ENCODE assay signal across 1 cellular context in the genomic region with DNA sequence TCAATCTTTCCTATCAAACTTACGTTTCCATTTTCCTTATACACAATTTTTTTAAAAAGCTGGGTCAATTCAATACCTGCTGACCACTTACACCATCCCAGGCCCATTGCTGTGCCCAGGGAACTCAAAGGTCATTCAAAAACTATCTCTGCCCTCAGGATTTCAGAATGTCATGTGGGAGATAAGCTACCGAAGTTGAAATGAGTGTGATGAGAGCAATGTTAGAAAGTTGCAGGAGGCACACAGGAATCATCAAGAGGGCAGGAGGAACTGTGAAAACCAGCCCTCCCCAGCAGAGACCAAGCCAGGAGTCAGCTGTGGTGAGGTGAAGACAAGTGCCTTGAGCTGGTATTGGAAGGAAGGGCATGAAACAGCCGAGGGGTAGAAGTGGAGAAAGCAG.
A peak's percentile ranks its signal among the peaks of the same experiment; 100 is the strongest.
TF ChIP-seq lines count a peak whose summit lies in the region.

No MANE protein-coding gene starts in this region.

TF ChIP-seq in HepG2, 621 proteins besides CTCF, POLR2A, EP300 and RAD21 (continued from another document):
- TF ChIP-seq, protein P1, sequence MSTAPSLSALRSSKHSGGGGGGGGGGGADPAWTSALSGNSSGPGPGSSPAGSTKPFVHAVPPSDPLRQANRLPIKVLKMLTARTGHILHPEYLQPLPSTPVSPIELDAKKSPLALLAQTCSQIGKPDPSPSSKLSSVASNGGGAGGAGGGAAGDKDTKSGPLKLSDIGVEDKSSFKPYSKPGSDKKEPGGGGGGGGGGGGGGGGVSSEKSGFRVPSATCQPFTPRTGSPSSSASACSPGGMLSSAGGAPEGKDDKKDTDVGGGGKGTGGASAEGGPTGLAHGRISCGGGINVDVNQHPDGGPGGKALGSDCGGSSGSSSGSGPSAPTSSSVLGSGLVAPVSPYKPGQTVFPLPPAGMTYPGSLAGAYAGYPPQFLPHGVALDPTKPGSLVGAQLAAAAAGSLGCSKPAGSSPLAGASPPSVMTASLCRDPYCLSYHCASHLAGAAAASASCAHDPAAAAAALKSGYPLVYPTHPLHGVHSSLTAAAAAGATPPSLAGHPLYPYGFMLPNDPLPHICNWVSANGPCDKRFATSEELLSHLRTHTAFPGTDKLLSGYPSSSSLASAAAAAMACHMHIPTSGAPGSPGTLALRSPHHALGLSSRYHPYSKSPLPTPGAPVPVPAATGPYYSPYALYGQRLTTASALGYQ (CRISPR knock-in tag; IDR thresholded peaks at IDR 0.05) = 0 out of 2 replicates have a peak, but pooled peaks have one; percentile 7
- TF ChIP-seq, protein P2, sequence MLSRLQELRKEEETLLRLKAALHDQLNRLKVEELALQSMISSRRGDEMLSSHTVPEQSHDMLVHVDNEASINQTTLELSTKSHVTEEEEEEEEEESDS (CRISPR knock-in tag; IDR thresholded peaks at IDR 0.05; ENCODE audit: borderline replicate concordance) = no peak
- TF ChIP-seq, protein P3, sequence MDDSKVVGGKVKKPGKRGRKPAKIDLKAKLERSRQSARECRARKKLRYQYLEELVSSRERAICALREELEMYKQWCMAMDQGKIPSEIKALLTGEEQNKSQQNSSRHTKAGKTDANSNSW (CRISPR knock-in tag; IDR thresholded peaks at IDR 0.05; ENCODE audit: borderline replicate concordance) = no peak
- TF ChIP-seq HNF4G (IDR thresholded peaks at IDR 0.05; ENCODE audit: borderline replicate concordance, low read depth, low read length) (peak; percentile 54; the same call in 1 of the 2 replicates), HNF4G (CRISPR knock-in tag; IDR thresholded peaks at IDR 0.05; ENCODE audit: borderline replicate concordance, low read depth) (no peak), SRSF1 (optimal IDR thresholded peaks at IDR 0.05; ENCODE audit: low read depth, low read length) (no peak), ZKSCAN8 (CRISPR knock-in tag; IDR thresholded peaks at IDR 0.05; ENCODE audit: borderline replicate concordance) (no peak), MXD4 (CRISPR knock-in tag; IDR thresholded peaks at IDR 0.05) (no peak), NBN (conservative IDR thresholded peaks at IDR 0.05) (no peak), RORA (CRISPR knock-in tag; IDR thresholded peaks at IDR 0.05) (0 out of 2 replicates have a peak, but pooled peaks have one; percentile 73), NFKB2 (CRISPR knock-in tag; IDR thresholded peaks at IDR 0.05; ENCODE audit: borderline replicate concordance) (no peak), ATF7 (IDR thresholded peaks at IDR 0.05) (no peak), ATF7 (CRISPR knock-in tag; IDR thresholded peaks at IDR 0.05) (no peak), TSC22D2 (CRISPR knock-in tag; IDR thresholded peaks at IDR 0.05; ENCODE audit: borderline replicate concordance) (no peak), ARNT2 (CRISPR knock-in tag; IDR thresholded peaks at IDR 0.05; ENCODE audit: low read depth) (no peak), HNF4A (CRISPR knock-in tag; IDR thresholded peaks at IDR 0.05) (peak; percentile 77)
- TF ChIP-seq, protein P4, sequence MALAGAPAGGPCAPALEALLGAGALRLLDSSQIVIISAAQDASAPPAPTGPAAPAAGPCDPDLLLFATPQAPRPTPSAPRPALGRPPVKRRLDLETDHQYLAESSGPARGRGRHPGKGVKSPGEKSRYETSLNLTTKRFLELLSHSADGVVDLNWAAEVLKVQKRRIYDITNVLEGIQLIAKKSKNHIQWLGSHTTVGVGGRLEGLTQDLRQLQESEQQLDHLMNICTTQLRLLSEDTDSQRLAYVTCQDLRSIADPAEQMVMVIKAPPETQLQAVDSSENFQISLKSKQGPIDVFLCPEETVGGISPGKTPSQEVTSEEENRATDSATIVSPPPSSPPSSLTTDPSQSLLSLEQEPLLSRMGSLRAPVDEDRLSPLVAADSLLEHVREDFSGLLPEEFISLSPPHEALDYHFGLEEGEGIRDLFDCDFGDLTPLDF (CRISPR knock-in tag; IDR thresholded peaks at IDR 0.05) = no peak
- TF ChIP-seq, protein P5, sequence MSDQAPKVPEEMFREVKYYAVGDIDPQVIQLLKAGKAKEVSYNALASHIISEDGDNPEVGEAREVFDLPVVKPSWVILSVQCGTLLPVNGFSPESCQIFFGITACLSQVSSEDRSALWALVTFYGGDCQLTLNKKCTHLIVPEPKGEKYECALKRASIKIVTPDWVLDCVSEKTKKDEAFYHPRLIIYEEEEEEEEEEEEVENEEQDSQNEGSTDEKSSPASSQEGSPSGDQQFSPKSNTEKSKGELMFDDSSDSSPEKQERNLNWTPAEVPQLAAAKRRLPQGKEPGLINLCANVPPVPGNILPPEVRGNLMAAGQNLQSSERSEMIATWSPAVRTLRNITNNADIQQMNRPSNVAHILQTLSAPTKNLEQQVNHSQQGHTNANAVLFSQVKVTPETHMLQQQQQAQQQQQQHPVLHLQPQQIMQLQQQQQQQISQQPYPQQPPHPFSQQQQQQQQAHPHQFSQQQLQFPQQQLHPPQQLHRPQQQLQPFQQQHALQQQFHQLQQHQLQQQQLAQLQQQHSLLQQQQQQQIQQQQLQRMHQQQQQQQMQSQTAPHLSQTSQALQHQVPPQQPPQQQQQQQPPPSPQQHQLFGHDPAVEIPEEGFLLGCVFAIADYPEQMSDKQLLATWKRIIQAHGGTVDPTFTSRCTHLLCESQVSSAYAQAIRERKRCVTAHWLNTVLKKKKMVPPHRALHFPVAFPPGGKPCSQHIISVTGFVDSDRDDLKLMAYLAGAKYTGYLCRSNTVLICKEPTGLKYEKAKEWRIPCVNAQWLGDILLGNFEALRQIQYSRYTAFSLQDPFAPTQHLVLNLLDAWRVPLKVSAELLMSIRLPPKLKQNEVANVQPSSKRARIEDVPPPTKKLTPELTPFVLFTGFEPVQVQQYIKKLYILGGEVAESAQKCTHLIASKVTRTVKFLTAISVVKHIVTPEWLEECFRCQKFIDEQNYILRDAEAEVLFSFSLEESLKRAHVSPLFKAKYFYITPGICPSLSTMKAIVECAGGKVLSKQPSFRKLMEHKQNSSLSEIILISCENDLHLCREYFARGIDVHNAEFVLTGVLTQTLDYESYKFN (CRISPR knock-in tag; conservative IDR thresholded peaks at IDR 0.05) = peak; percentile 43; the same call in 1 of the 2 replicates
TF ChIP-seq in HepG2: peak in this region for 17.
